8 cellular contexts compared by ENCODE assay signal in the genomic region with DNA sequence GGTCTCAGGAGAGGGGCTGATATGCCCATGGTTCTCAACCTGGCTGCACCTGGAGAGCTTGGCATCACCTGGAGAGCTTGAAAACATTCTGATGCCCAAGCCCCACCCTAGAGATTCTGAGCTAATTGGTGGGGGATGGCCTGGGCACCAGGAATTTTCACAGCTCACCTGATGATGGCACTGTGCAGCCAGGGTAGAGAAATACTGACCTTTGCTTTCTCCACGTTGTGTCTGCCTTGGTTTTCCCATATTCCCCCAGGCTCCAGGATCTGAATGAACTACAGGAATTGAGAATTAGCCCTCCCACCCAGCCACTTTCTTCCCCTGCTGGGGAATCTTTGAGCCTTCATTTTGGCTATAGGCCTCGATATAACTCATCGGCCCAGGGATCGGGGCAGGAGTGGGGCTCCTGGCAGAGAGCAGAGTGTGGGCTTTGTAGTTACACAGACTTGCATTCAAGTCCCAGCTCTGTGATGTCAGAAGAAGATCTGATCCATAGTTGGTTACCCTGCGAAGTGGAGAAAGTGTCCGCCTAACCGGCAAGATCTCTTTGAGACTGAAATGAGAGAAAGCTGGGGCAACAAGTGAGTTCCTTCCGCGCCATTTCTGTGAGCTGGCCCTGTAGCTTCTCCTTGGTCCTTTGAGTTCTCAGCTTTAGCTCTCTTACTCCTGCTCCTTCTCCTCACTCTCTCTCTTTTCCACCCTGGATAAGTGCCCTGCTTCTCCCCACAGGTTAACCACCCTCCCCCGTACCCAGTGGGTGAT. TPM values are rescaled to one million over a fixed set of nuclear protein-coding genes. Genes with fewer than 3 reads are reported as not detected.
DNase-seq lines count a peak whose midpoint lies in the region; ATAC-seq and TF ChIP-seq lines count a peak whose summit lies in the region.

No MANE protein-coding gene starts in this region.

- H4K20me1 ChIP-seq in GM23248 (ENCODE audit: insufficient read depth), result no peaks in the 10 kb centered on the region

- no peak overlapping the region for H3K4me2 ChIP-seq in GM23248 (ENCODE audit: unreplicated experiment)

- DNase-seq in AG04449 (ENCODE audit: low read depth, low spot score) (no peak), GM23248 (peak; percentile 44), NT2/D1 (ENCODE audit: low read depth, low spot score) (peak; percentile 57), epithelial cell of esophagus (ENCODE audit: low read depth) (peak; percentile 79), sciatic nerve (ENCODE audit: low spot score) (no peak), globus pallidus (ENCODE audit: low spot score) (no peak), putamen (ENCODE audit: low spot score) (no peak)

- H3F3A ChIP-seq in GM23248 (ENCODE audit: insufficient read depth), result no peaks in the 10 kb centered on the region

- 59 to 67% methylated on average over 10 of the region's 10 CpGs for WGBS in GM23248 (ENCODE audit: low coverage in 1 of 2, low lambda C conversion rate in 2 of 2, missing lambda C conversion rate in 2 of 2), 2 experiments

- CTCF ChIA-PET in AG04449 (lab: Yijun Ruan, JAX), result interaction anchor here (0.6 to 4.2 kb wide), 15 partner anchors 9 to 340 kb away, joined by 3 to 74 read pairs (median 6); a partner anchor contains a TSS

- intact Hi-C loops in sciatic nerve (cut with DNase I), result no loop called here

- H3K27ac ChIP-seq in GM23248, result no peak overlapping the region

- no peaks in the 10 kb centered on the region for H3K4me1 ChIP-seq in GM23248 (ENCODE audit: insufficient read depth)
- H3K4me1 ChIP-seq in NT2/D1 (ENCODE audit: insufficient read depth, insufficient read length), result no peaks in the 10 kb centered on the region

- POLR2A ChIA-PET in AG04449 (lab: Yijun Ruan, JAX), result no interaction called here

- no peaks in the 10 kb centered on the region for H3K9me2 ChIP-seq in GM23248 (ENCODE audit: insufficient read depth)

- H3K9ac ChIP-seq in GM23248 (no peak overlapping the region), NT2/D1 (ENCODE audit: insufficient read length, low read depth) (no peak overlapping the region)

- H3K27me3 ChIP-seq in GM23248 (replicated peaks; ENCODE audit: insufficient read depth), result no peaks in the 10 kb centered on the region; the same call in 1 of the 2 replicates
- no peaks in the 10 kb centered on the region for H3K27me3 ChIP-seq in NT2/D1 (ENCODE audit: insufficient read depth, insufficient read length)

- peak; percentile 51 for ATAC-seq in sciatic nerve
- ATAC-seq in GM18519 (IDR thresholded peaks at IDR 0.05; ENCODE audit: low FRiP score, unreplicated experiment), result no peak

- H2AFZ ChIP-seq in GM23248, result no peak overlapping the region

- H3K79me2 ChIP-seq in GM23248 (ENCODE audit: insufficient read depth), result no peaks in the 10 kb centered on the region

- in situ Hi-C loops in GM23248 (cut with MboI), result loop anchor here (25.0 kb wide), 1 partner anchor 327 kb away; no protein-coding TSS in a partner anchor

- no peaks in the 10 kb centered on the region for H3K9me3 ChIP-seq in GM23248 (ENCODE audit: low read depth)
- H3K9me3 ChIP-seq in NT2/D1 (ENCODE audit: insufficient read depth, low read length), result no peaks in the 10 kb centered on the region

- H3K4me3 ChIP-seq in AG04449 (ENCODE audit: low read depth, low read length) (no peak overlapping the region), GM23248 (no peak overlapping the region), NT2/D1 (ENCODE audit: insufficient read length, low read depth) (no peak overlapping the region), epithelial cell of esophagus (ENCODE audit: low read length) (no peak overlapping the region)

- TF ChIP-seq CTCF in AG04449 (IDR thresholded peaks at IDR 0.05; ENCODE audit: insufficient read depth, low read length, missing control alignments) (peak; percentile 38), epithelial cell of esophagus (IDR thresholded peaks at IDR 0.05; ENCODE audit: insufficient read depth, low read depth, low read length, missing control alignments) (peak; percentile 72)

- H3K36me3 ChIP-seq in GM23248 (ENCODE audit: low read depth) (no peaks in the 10 kb centered on the region), NT2/D1 (ENCODE audit: insufficient read depth, insufficient read length, low read length) (no peaks in the 10 kb centered on the region)

RNA-seq across cellular contexts. Expression of a gene that starts 33.1 kb away (rescaled TPM):
- 55.4 and 63.6 TPM in 2 replicates for total RNA-seq in GM23248 (2014; rRNA removed; shearing (Covaris generic))
- 41.8 and 44.1 TPM in 2 replicates for polyA plus RNA-seq in GM23248 (2016; fragmentation: Nextera tagmentation; extraction: Ambion mirVana)
- total RNA-seq in sciatic nerve, result 34.1 TPM

Comparison
In these comparisons a context has a peak if more than half of its experiments do, and no peak if none do; other contexts are left out.
1. DNase-seq: peak in GM23248 (single experiment), NT2/D1 (single experiment) and epithelial cell of esophagus (single experiment); none in AG04449 (single experiment), sciatic nerve (single experiment), globus pallidus (single experiment) and putamen (single experiment).